15 cellular contexts compared by ENCODE assay signal in genomic region chr13:42337808-42338600, GRCh38.
"Had no signal": no experiment of that assay in that cellular context is flagged by ENCODE, and none has a peak within 500 bp of the region (broad histone marks: within the 10 kb centered on the region; RNA-seq: fewer than 3 reads in every experiment).

No MANE protein-coding gene starts in this region.

- H3K4me1 ChIP-seq: colonic mucosa, esophagus squamous epithelium, foreskin keratinocyte, right lobe of liver had no signal

- ATAC-seq: activated naive CD4-positive, alpha-beta T cell treated with anti-CD3 and anti-CD28 coated beads, Interleukin-2, amount 50 U/mL, for 72 hours; activated T-cell treated with anti-CD3 and anti-CD28 coated beads, Interleukin-2, amount 50 U/mL, for 4 hours; foreskin keratinocyte; mucosa of descending colon; naive thymus-derived CD8-positive, alpha-beta T cell; right lobe of liver; stimulated activated memory B cell treated with anti-CD40 and anti-IgM and Interleukin-4, amounts not matched to agents 10 μg/mL and 1 μg/mL and 100 μg/mL, for 72 hours had no signal

- H3K36me3 Mint-ChIP-seq: activated naive CD4-positive, alpha-beta T cell treated with anti-CD3 and anti-CD28 coated beads, Interleukin-2, amount 50 U/mL, for 72 hours; naive thymus-derived CD8-positive, alpha-beta T cell; stimulated activated memory B cell treated with anti-CD40 and anti-IgM and Interleukin-4, amounts not matched to agents 10 μg/mL and 1 μg/mL and 100 μg/mL, for 72 hours had no signal

- H3K27me3 ChIP-seq: colonic mucosa, right lobe of liver, spleen had no signal

- H3K27ac ChIP-seq: colonic mucosa, esophagus squamous epithelium, foreskin keratinocyte, right lobe of liver, spleen had no signal

- H3K27ac Mint-ChIP-seq: activated naive CD4-positive, alpha-beta T cell treated with anti-CD3 and anti-CD28 coated beads, Interleukin-2, amount 50 U/mL, for 72 hours; naive thymus-derived CD8-positive, alpha-beta T cell; progenitor cell of endocrine pancreas; stimulated activated memory B cell treated with anti-CD40 and anti-IgM and Interleukin-4, amounts not matched to agents 10 μg/mL and 1 μg/mL and 100 μg/mL, for 72 hours had no signal

- H3K36me3 ChIP-seq: colonic mucosa, esophagus squamous epithelium, right lobe of liver, spleen had no signal

- H3K4me3 ChIP-seq: colonic mucosa, esophagus squamous epithelium, mucosa of descending colon, right lobe of liver, spleen had no signal

- H3K27me3 Mint-ChIP-seq: naive thymus-derived CD8-positive, alpha-beta T cell; progenitor cell of endocrine pancreas; stimulated activated memory B cell treated with anti-CD40 and anti-IgM and Interleukin-4, amounts not matched to agents 10 μg/mL and 1 μg/mL and 100 μg/mL, for 72 hours had no signal

- H3K4me3 Mint-ChIP-seq: activated T-cell treated with anti-CD3 and anti-CD28 coated beads, Interleukin-2, amount 50 U/mL, for 4 hours; naive thymus-derived CD8-positive, alpha-beta T cell; stimulated activated memory B cell treated with anti-CD40 and anti-IgM and Interleukin-4, amounts not matched to agents 10 μg/mL and 1 μg/mL and 100 μg/mL, for 72 hours had no signal

- H3K9me3 ChIP-seq: colonic mucosa, esophagus squamous epithelium, mucosa of descending colon, right lobe of liver, spleen had no signal

- H3K9me3 Mint-ChIP-seq: activated naive CD4-positive, alpha-beta T cell treated with anti-CD3 and anti-CD28 coated beads, Interleukin-2, amount 50 U/mL, for 72 hours; activated T-cell treated with anti-CD3 and anti-CD28 coated beads, Interleukin-2, amount 50 U/mL, for 4 hours; naive thymus-derived CD8-positive, alpha-beta T cell; stimulated activated memory B cell treated with anti-CD40 and anti-IgM and Interleukin-4, amounts not matched to agents 10 μg/mL and 1 μg/mL and 100 μg/mL, for 72 hours had no signal

- DNase-seq: activated effector memory CD4-positive, alpha-beta T cell treated with anti-CD3 and anti-CD28 coated beads, Interleukin-2, amount 50 U/mL, for 16 hours; activated T-cell treated with anti-CD3 and anti-CD28 coated beads, Interleukin-2, amount 50 U/mL, for 4 hours; anterior cingulate cortex; colonic mucosa; esophagus squamous epithelium; foreskin keratinocyte; head of caudate nucleus; mucosa of descending colon; naive thymus-derived CD8-positive, alpha-beta T cell; right lobe of liver; spleen; stimulated activated CD4-positive, alpha-beta T cell treated with anti-CD3 and anti-CD28 coated beads, Interleukin-1b, Interleukin-23, amount 100 ng/mL, for 48 hours had no signal
